ENCODE assay signal across 28 cellular contexts in the genomic region with DNA sequence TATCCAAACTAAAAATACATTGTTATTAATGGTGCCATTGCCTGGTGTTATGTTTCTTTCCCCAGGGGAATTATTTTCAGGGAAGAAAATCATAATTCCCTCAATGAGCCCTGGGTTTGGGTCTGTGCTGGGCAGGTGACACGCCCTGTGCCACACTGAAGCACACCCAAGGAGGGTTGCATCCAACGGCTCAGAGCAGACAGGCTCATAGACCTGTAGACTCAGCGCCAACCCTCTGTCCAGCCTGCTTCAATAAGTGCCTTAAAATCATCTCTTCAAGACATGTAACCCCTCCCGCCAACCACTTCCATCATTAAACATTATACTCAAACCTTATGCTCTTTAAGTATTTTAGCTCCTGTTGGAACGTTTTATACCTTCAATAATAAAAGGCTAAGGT.
"Had no signal": no experiment of that assay in that cellular context is flagged by ENCODE, and none has a peak within 500 bp of the region (broad histone marks: within the 10 kb centered on the region; RNA-seq: fewer than 3 reads in every experiment).

No MANE protein-coding gene starts in this region.

- H3K27me3 ChIP-seq: neutrophil, ovary, right atrium auricular region, right lobe of liver, tibial nerve, uterus had no signal

- H3K27ac ChIP-seq: left lung, lower lobe of right lung, neutrophil, ovary, right atrium auricular region, right lobe of liver, tibial nerve, uterus had no signal

- H3K36me3 ChIP-seq: left lung, lower lobe of right lung, neutrophil, ovary, right atrium auricular region, right lobe of liver, tibial nerve, uterus had no signal

- H3K9me3 Mint-ChIP-seq: nephron, neural crest cell, type B pancreatic cell had no signal

- H3K4me1 Mint-ChIP-seq: naive thymus-derived CD8-positive, alpha-beta T cell; stimulated activated memory B cell treated with anti-CD40 and anti-IgM and Interleukin-4, amounts not matched to agents 10 μg/mL and 1 μg/mL and 100 μg/mL, for 72 hours; stimulated activated naive CD8-positive, alpha-beta T cell treated with anti-CD3 and anti-CD28 coated beads, Interleukin-15, amount 100 ng/mL, for 72 hours had no signal

- H3K27ac Mint-ChIP-seq: naive thymus-derived CD8-positive, alpha-beta T cell; nephron; progenitor cell of endocrine pancreas; stimulated activated memory B cell treated with anti-CD40 and anti-IgM and Interleukin-4, amounts not matched to agents 10 μg/mL and 1 μg/mL and 100 μg/mL, for 72 hours; stimulated activated naive CD8-positive, alpha-beta T cell treated with anti-CD3 and anti-CD28 coated beads, Interleukin-15, amount 100 ng/mL, for 72 hours; type B pancreatic cell had no signal

- H3K9me3 ChIP-seq: lower lobe of right lung, neutrophil, ovary, right atrium auricular region, right lobe of liver, uterus had no signal

- DNase-seq: hippocampal formation; kidney; left colon; left lung; lower lobe of right lung; mammary epithelial cell; mesenchymal stem cell; naive thymus-derived CD8-positive, alpha-beta T cell; occipital lobe; ovary; right lobe of liver; stimulated activated CD4-positive, alpha-beta T cell treated with anti-CD3 and anti-CD28 coated beads, Interleukin-1b, Interleukin-23, amount 100 ng/mL, for 48 hours; stimulated activated CD4-positive, alpha-beta T cell treated with anti-CD3 and anti-CD28 coated beads, Interleukin-2, amount 100 ng/mL, for 48 hours; stimulated activated CD4-positive, alpha-beta T cell treated with anti-CD3 and anti-CD28 coated beads, Interleukin-4, amount 100 ng/mL, for 4 hours; stimulated activated CD8-positive, alpha-beta memory T cell treated with anti-CD3 and anti-CD28 coated beads, Interleukin-4, amount 100 ng/mL, for 48 hours; stimulated activated naive CD4-positive, alpha-beta T cell treated with Interleukin-2 at 50 U/mL for 16 hours; stimulated activated naive CD8-positive, alpha-beta T cell treated with anti-CD3 and anti-CD28 coated beads, Interleukin-15, amount 100 ng/mL, for 72 hours; substantia nigra; uterus had no signal

- H3K4me3 ChIP-seq: left lung, lower lobe of right lung, ovary, right atrium auricular region, right lobe of liver, smooth muscle cell, tibial nerve, uterus had no signal

- H3K4me2 ChIP-seq: smooth muscle cell had no signal

- H3K36me3 Mint-ChIP-seq: stimulated activated memory B cell treated with anti-CD40 and anti-IgM and Interleukin-4, amounts not matched to agents 10 μg/mL and 1 μg/mL and 100 μg/mL, for 72 hours; type B pancreatic cell had no signal

- H3K4me1 ChIP-seq: left lung, lower lobe of right lung, right atrium auricular region, right lobe of liver, tibial nerve, uterus had no signal

- H3K27me3 Mint-ChIP-seq: stimulated activated memory B cell treated with anti-CD40 and anti-IgM and Interleukin-4, amounts not matched to agents 10 μg/mL and 1 μg/mL and 100 μg/mL, for 72 hours; stimulated activated naive CD8-positive, alpha-beta T cell treated with anti-CD3 and anti-CD28 coated beads, Interleukin-15, amount 100 ng/mL, for 72 hours had no signal

- H3K4me3 Mint-ChIP-seq: naive thymus-derived CD8-positive, alpha-beta T cell; nephron; neural crest cell; stimulated activated memory B cell treated with anti-CD40 and anti-IgM and Interleukin-4, amounts not matched to agents 10 μg/mL and 1 μg/mL and 100 μg/mL, for 72 hours; stimulated activated naive CD8-positive, alpha-beta T cell treated with anti-CD3 and anti-CD28 coated beads, Interleukin-15, amount 100 ng/mL, for 72 hours; type B pancreatic cell had no signal
